ENCODE assay signal across 12 cellular contexts in genomic region chr4:25865586-25865985, GRCh38. TPM values are rescaled to one million over a fixed set of nuclear protein-coding genes. Genes with fewer than 3 reads are reported as not detected.
DNase-seq lines count a peak whose midpoint lies in the region; ATAC-seq and TF ChIP-seq lines count a peak whose summit lies in the region.
"Had no signal": no experiment of that assay in that cellular context is flagged by ENCODE, and none has a peak within 500 bp of the region (broad histone marks: within the 10 kb centered on the region; RNA-seq: fewer than 3 reads in every experiment).

No MANE protein-coding gene starts in this region.

- no peaks in the 10 kb centered on the region; the same call in 1 of the 2 replicates for H3K36me3 ChIP-seq in MG63
- H3K36me3 ChIP-seq: left ventricle myocardium inferior had no signal

- DNase-seq in NCI-H1436 (lab: John Stamatoyannopoulos, UW) (peak; percentile 15), NCI-H1436 treated with DMSO at 0.1 percent for 48 hours (lab: John Stamatoyannopoulos, UW) (no peak), MG63 (peak; percentile 15), dermis blood vessel endothelial cell (peak; percentile 63), progenitor cell of endocrine pancreas (ENCODE audit: low spot score, unreplicated experiment) (no peak), D341Med (ENCODE audit: low spot score) (no peak)
- DNase-seq in NK-92 treated with Interleukin-12 subunit alpha and Interleukin-12 subunit beta, amount 100 ng/mL, for 24 hours (lab: John Stamatoyannopoulos, UW) = no peak
- DNase-seq in naive thymus-derived CD8-positive, alpha-beta T cell = no peak
- DNase-seq: activated CD4-positive, CD25-positive, alpha-beta regulatory T cell; activated naive CD4-positive, alpha-beta T cell treated with Interleukin-2 at 50 U/mL for 16 hours; left ventricle myocardium inferior; NCI-H510A treated with DMSO at 0.1 percent for 48 hours had no signal

- POLR2A ChIA-PET in naive thymus-derived CD8-positive, alpha-beta T cell (lab: Charles Lee) = interaction anchor here (2.7 kb wide), 1 partner anchor 48 kb away, joined by 8 read pairs; the partner anchor contains the start of gene SMIM20

- peaks cover 2% of the 10 kb centered on the region for H3K36me3 Mint-ChIP-seq in progenitor cell of endocrine pancreas (ENCODE audit: insufficient read depth)
- H3K36me3 Mint-ChIP-seq in naive thymus-derived CD8-positive, alpha-beta T cell = peaks cover 0 to 5% (median 0%) of the 10 kb centered on the region in 3 donors

- H3K27ac Mint-ChIP-seq in progenitor cell of endocrine pancreas = peak overlapping the region; percentile 69
- peak overlapping the region in 4 of 10 donors; percentile 8 to 63 (median 36) for H3K27ac Mint-ChIP-seq in naive thymus-derived CD8-positive, alpha-beta T cell

- peaks cover 31% of the 10 kb centered on the region for H3K27me3 Mint-ChIP-seq in progenitor cell of endocrine pancreas
- H3K27me3 Mint-ChIP-seq in naive thymus-derived CD8-positive, alpha-beta T cell = peaks cover 0 to 2% (median 0%) of the 10 kb centered on the region in 5 donors

- ATAC-seq in naive thymus-derived CD8-positive, alpha-beta T cell = no peak

- H3K4me1 Mint-ChIP-seq in progenitor cell of endocrine pancreas (ENCODE audit: low read depth) = peaks cover 9% of the 10 kb centered on the region
- H3K4me1 Mint-ChIP-seq in naive thymus-derived CD8-positive, alpha-beta T cell = peaks cover 7 to 51% (median 17%) of the 10 kb centered on the region in 4 donors

- H3K4me3 Mint-ChIP-seq in progenitor cell of endocrine pancreas (ENCODE audit: low read depth) = no peak overlapping the region
- peak overlapping the region in 4 of 10 donors; percentile 23 to 27 (median 25) for H3K4me3 Mint-ChIP-seq in naive thymus-derived CD8-positive, alpha-beta T cell

- H3K4me3 ChIP-seq in MG63 = no peak overlapping the region
- H3K4me3 ChIP-seq: left ventricle myocardium inferior had no signal

- no peaks in the 10 kb centered on the region for H3K9me3 Mint-ChIP-seq in progenitor cell of endocrine pancreas (ENCODE audit: low read depth)
- peaks cover 0 to 3% (median 0%) of the 10 kb centered on the region in 9 donors for H3K9me3 Mint-ChIP-seq in naive thymus-derived CD8-positive, alpha-beta T cell

- TF ChIP-seq CTCF in progenitor cell of endocrine pancreas (IDR thresholded peaks at IDR 0.05; ENCODE audit: unreplicated experiment) = no peak

- H3K27me3 ChIP-seq in MG63 = no peaks in the 10 kb centered on the region

- no peaks in the 10 kb centered on the region for H3K9me3 ChIP-seq in MG63
- H3K9me3 ChIP-seq: left ventricle myocardium inferior had no signal

RNA-seq across cellular contexts. Expression of gene SEL1L3, which starts 2.8 kb away (rescaled TPM):
- total RNA-seq in MG63 (2014; rRNA removed; shearing (Covaris generic); ENCODE audit: low replicate concordance) = 37.6 and 65.3 TPM in 2 replicates
- total RNA-seq in dermis blood vessel endothelial cell (74.2 and 91.2 TPM in 2 replicates), progenitor cell of endocrine pancreas (61.3 and 62.7 TPM in 2 replicates)
- 10 to 100 TPM; 52.7 to 57.2 TPM for total RNA-seq in naive thymus-derived CD8-positive, alpha-beta T cell
- 10 to 100 TPM; 19.2 to 35.1 (median 30.4) TPM for polyA plus RNA-seq in naive thymus-derived CD8-positive, alpha-beta T cell

RNA-seq across cellular contexts. Expression of gene SMIM20, which starts 48.4 kb away (rescaled TPM):
- total RNA-seq in MG63 (2014; rRNA removed; shearing (Covaris generic); ENCODE audit: low replicate concordance) = 23.1 and 35.9 TPM in 2 replicates
- total RNA-seq in dermis blood vessel endothelial cell (14.0 and 14.5 TPM in 2 replicates), progenitor cell of endocrine pancreas (40.5 and 41.2 TPM in 2 replicates)
- 10 to 100 TPM; 19.4 to 20.0 TPM for total RNA-seq in naive thymus-derived CD8-positive, alpha-beta T cell
- polyA plus RNA-seq in naive thymus-derived CD8-positive, alpha-beta T cell = 10 to 100 TPM; 64.1 to 76.4 (median 65.8) TPM

Comparison
In these comparisons a context has a peak if more than half of its experiments do, and no peak if none do; other contexts are left out.
1. DNase-seq: peak in NCI-H1436 (single experiment), MG63 (single experiment) and dermis blood vessel endothelial cell (single experiment); none in NCI-H1436 treated with DMSO at 0.1 percent for 48 hours (single experiment), progenitor cell of endocrine pancreas (single experiment), D341Med (single experiment), NK-92 treated with Interleukin-12 subunit alpha and Interleukin-12 subunit beta, amount 100 ng/mL, for 24 hours (single experiment) and naive thymus-derived CD8-positive, alpha-beta T cell (0 of 10).